In the genomic region with DNA sequence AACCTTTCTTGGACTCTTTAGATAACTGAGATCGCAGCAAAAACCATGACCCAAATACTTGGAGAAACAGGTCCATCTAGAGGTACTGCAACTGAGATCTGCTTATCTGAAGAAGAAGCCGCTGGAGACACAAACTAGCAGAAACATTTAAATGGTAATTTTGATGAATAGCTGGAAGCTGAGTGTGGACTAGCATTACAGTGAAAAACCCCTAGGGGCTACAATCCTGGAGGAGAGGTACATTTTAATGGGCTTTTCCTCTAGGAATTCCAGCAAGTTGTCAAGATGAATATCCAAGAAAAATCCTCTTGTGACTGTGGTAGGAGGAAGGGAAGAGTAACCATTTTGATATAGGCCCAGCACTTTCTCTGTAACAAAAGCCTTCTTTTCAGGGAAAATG, we compare ENCODE assay signal across 32 cellular contexts.
"Had no signal": no experiment of that assay in that cellular context is flagged by ENCODE, and none has a peak within 500 bp of the region (broad histone marks: within the 10 kb centered on the region; RNA-seq: fewer than 3 reads in every experiment).

No MANE protein-coding gene starts in this region.

- H3K27me3 Mint-ChIP-seq: activated B cell treated with CpG ODN at 0.5 μM for 24 hours; activated CD8-positive, alpha-beta memory T cell treated with anti-CD3 and anti-CD28 coated beads, Interleukin-2, amount 10 ng/mL, durations not matched to agents 7 days and 5 days; naive B cell; stimulated activated naive CD8-positive, alpha-beta T cell treated with anti-CD3 and anti-CD28 coated beads, Interleukin-15, Interleukin-2, amounts not matched to agents 100 ng/mL and 50 ng/mL, for 24 hours had no signal

- H3K9me3 Mint-ChIP-seq: activated B cell treated with CpG ODN at 0.5 μM for 24 hours; activated naive CD4-positive, alpha-beta T cell treated with anti-CD3 and anti-CD28 coated beads, Interleukin-2, amount 50 U/mL, for 72 hours had no signal

- H3K27ac Mint-ChIP-seq: activated B cell treated with CpG ODN at 0.5 μM for 24 hours; activated CD8-positive, alpha-beta memory T cell treated with anti-CD3 and anti-CD28 coated beads, Interleukin-2, amount 10 ng/mL, durations not matched to agents 7 days and 5 days; activated CD8-positive, alpha-beta T cell treated with anti-CD3 and anti-CD28 coated beads, Interleukin-2, amount 10 ng/mL, durations not matched to agents 7 days and 5 days; activated naive CD4-positive, alpha-beta T cell treated with anti-CD3 and anti-CD28 coated beads, Interleukin-2, amount 50 U/mL, for 72 hours; mesothelial cell of epicardium; naive B cell; stimulated activated effector memory CD8-positive, alpha-beta T cell treated with anti-CD3 and anti-CD28 coated beads, Interleukin-12 subunit alpha, Interleukin-12 subunit beta, amount 100 ng/mL, for 72 hours; stimulated activated naive CD8-positive, alpha-beta T cell treated with anti-CD3 and anti-CD28 coated beads, Interleukin-15, Interleukin-2, amounts not matched to agents 100 ng/mL and 50 ng/mL, for 24 hours had no signal

- DNase-seq: activated B cell treated with CpG ODN at 0.5 μM for 24 hours; activated CD8-positive, alpha-beta memory T cell treated with anti-CD3 and anti-CD28 coated beads, Interleukin-2, amount 10 ng/mL, durations not matched to agents 7 days and 5 days; activated CD8-positive, alpha-beta T cell treated with anti-CD3 and anti-CD28 coated beads, Interleukin-2, amount 10 ng/mL, durations not matched to agents 7 days and 5 days; activated naive CD4-positive, alpha-beta T cell; activated T-cell treated with anti-CD3 and anti-CD28 coated beads, Interleukin-2, amount 50 U/mL, for 48 hours; body of pancreas; dermis blood vessel endothelial cell; effector CD4-positive, alpha-beta T cell; esophagus squamous epithelium; foreskin melanocyte; islet precursor cell; mammary epithelial cell; naive B cell; nucleus accumbens; pancreas; retina; stimulated activated CD4-positive, alpha-beta T cell treated with anti-CD3 and anti-CD28 coated beads, Interleukin-12 subunit alpha, Interleukin-12 subunit beta, amount 100 ng/mL, for 4 hours; stimulated activated CD4-positive, alpha-beta T cell treated with anti-CD3 and anti-CD28 coated beads, Interleukin-4, amount 100 ng/mL, for 24 hours; T-helper 2 cell had no signal

- H3K4me1 ChIP-seq: body of pancreas, esophagus squamous epithelium, pancreas, prostate gland had no signal

- H3K79me2 ChIP-seq: hepatocyte had no signal

- FAIRE-seq: colon, endometrium, pancreas, urothelium cell line had no signal

- H3K36me3 Mint-ChIP-seq: activated CD8-positive, alpha-beta memory T cell treated with anti-CD3 and anti-CD28 coated beads, Interleukin-2, amount 10 ng/mL, durations not matched to agents 7 days and 5 days; activated naive CD4-positive, alpha-beta T cell treated with anti-CD3 and anti-CD28 coated beads, Interleukin-2, amount 50 U/mL, for 72 hours; mesothelial cell of epicardium; naive B cell; stimulated activated effector memory CD8-positive, alpha-beta T cell treated with anti-CD3 and anti-CD28 coated beads, Interleukin-12 subunit alpha, Interleukin-12 subunit beta, amount 100 ng/mL, for 72 hours had no signal

- H3K36me3 ChIP-seq: esophagus squamous epithelium, pancreas, prostate gland, thoracic aorta had no signal

- H3K4me2 ChIP-seq: hepatocyte had no signal

- H3K27me3 ChIP-seq: body of pancreas, esophagus squamous epithelium, hepatocyte, pancreas had no signal

- H3K4me3 ChIP-seq: body of pancreas, esophagus squamous epithelium, hepatocyte, pancreas, prostate gland, skin epidermis, thoracic aorta had no signal

- H3K4me1 Mint-ChIP-seq: activated B cell treated with CpG ODN at 0.5 μM for 24 hours; activated CD8-positive, alpha-beta memory T cell treated with anti-CD3 and anti-CD28 coated beads, Interleukin-2, amount 10 ng/mL, durations not matched to agents 7 days and 5 days; naive B cell; stimulated activated effector memory CD8-positive, alpha-beta T cell treated with anti-CD3 and anti-CD28 coated beads, Interleukin-12 subunit alpha, Interleukin-12 subunit beta, amount 100 ng/mL, for 72 hours had no signal

- H2AFZ ChIP-seq: hepatocyte had no signal

- H3K27ac ChIP-seq: body of pancreas, epithelial cell of prostate, esophagus squamous epithelium, hepatocyte, pancreas, prostate gland, skin epidermis, thoracic aorta had no signal

- ATAC-seq: activated CD8-positive, alpha-beta memory T cell treated with anti-CD3 and anti-CD28 coated beads, Interleukin-2, amount 10 ng/mL, durations not matched to agents 7 days and 5 days; activated CD8-positive, alpha-beta T cell treated with anti-CD3 and anti-CD28 coated beads, Interleukin-2, amount 10 ng/mL, durations not matched to agents 7 days and 5 days; activated naive CD4-positive, alpha-beta T cell treated with anti-CD3 and anti-CD28 coated beads, Interleukin-2, amount 50 U/mL, for 72 hours; body of pancreas; pancreas; sciatic nerve; stimulated activated effector memory CD8-positive, alpha-beta T cell treated with anti-CD3 and anti-CD28 coated beads, Interleukin-12 subunit alpha, Interleukin-12 subunit beta, amount 100 ng/mL, for 72 hours had no signal

- H3K9me3 ChIP-seq: body of pancreas, esophagus squamous epithelium, pancreas, prostate gland, thoracic aorta had no signal

- H3K4me3 Mint-ChIP-seq: activated B cell treated with CpG ODN at 0.5 μM for 24 hours; activated CD8-positive, alpha-beta memory T cell treated with anti-CD3 and anti-CD28 coated beads, Interleukin-2, amount 10 ng/mL, durations not matched to agents 7 days and 5 days; activated CD8-positive, alpha-beta T cell treated with anti-CD3 and anti-CD28 coated beads, Interleukin-2, amount 10 ng/mL, durations not matched to agents 7 days and 5 days; mesothelial cell of epicardium; naive B cell; stimulated activated effector memory CD8-positive, alpha-beta T cell treated with anti-CD3 and anti-CD28 coated beads, Interleukin-12 subunit alpha, Interleukin-12 subunit beta, amount 100 ng/mL, for 72 hours; stimulated activated naive CD8-positive, alpha-beta T cell treated with anti-CD3 and anti-CD28 coated beads, Interleukin-15, Interleukin-2, amounts not matched to agents 100 ng/mL and 50 ng/mL, for 24 hours had no signal
